In genomic region chr6:32194388-32194787, GRCh38 we compare ENCODE assay signal across 9 cellular contexts. TPM values are rescaled to one million over a fixed set of nuclear protein-coding genes. Genes with fewer than 3 reads are reported as not detected.
DNase-seq lines count a peak whose midpoint lies in the region; ATAC-seq and TF ChIP-seq lines count a peak whose summit lies in the region.
"Had no signal": no experiment of that assay in that cellular context is flagged by ENCODE, and none has a peak within 500 bp of the region (broad histone marks: within the 10 kb centered on the region; RNA-seq: fewer than 3 reads in every experiment).

No MANE protein-coding gene starts in this region.

- TF ChIP-seq CTCF in left lung (IDR thresholded peaks at IDR 0.05), result no peak
- TF ChIP-seq CTCF in stomach (IDR thresholded peaks at IDR 0.05), result no peak

- POLR2A ChIA-PET in activated CD8-positive, alpha-beta T cell treated with anti-CD3 and anti-CD28 coated beads, Interleukin-2, amount 10 ng/mL, durations not matched to agents 7 days and 5 days (lab: Charles Lee), result interaction anchor here (1.0 to 1.3 kb wide), 2 partner anchors 65 to 534 kb away, joined by 4 to 5 read pairs; partner anchors contain the start of gene C6orf47
- POLR2A ChIA-PET in HEK293T (lab: Yijun Ruan, JAX), result interaction anchor here (1.9 to 11.7 kb wide), 3 partner anchors 12 to 42 kb away, joined by 11 to 153 read pairs (median 16); partner anchors contain the start of genes AGPAT1 and RNF5

- H3K4me1 ChIP-seq in left lung (peaks cover 26 to 71% of the 10 kb centered on the region in 2 donors), stomach (peaks cover 30 to 68% (median 53%) of the 10 kb centered on the region in 4 donors)

- H3K27me3 Mint-ChIP-seq in T-helper 1 cell treated with Interleukin-12 subunit alpha and Interleukin-12 subunit beta and Interleukin-4 antibody, amounts not matched to agents 30 μg/mL and 1 μg/mL, for 36 hours (ENCODE audit: low read depth), result no peaks in the 10 kb centered on the region
- no peaks in the 10 kb centered on the region for H3K27me3 Mint-ChIP-seq in activated CD8-positive, alpha-beta T cell treated with anti-CD3 and anti-CD28 coated beads, Interleukin-2, amount 10 ng/mL, durations not matched to agents 7 days and 5 days (ENCODE audit: low read depth)

- no peak overlapping the region for H3K27ac Mint-ChIP-seq in T-helper 1 cell treated with Interleukin-12 subunit alpha and Interleukin-12 subunit beta and Interleukin-4 antibody, amounts not matched to agents 30 μg/mL and 1 μg/mL, for 36 hours
- H3K27ac Mint-ChIP-seq in activated CD8-positive, alpha-beta T cell treated with anti-CD3 and anti-CD28 coated beads, Interleukin-2, amount 10 ng/mL, durations not matched to agents 7 days and 5 days, result peak overlapping the region; percentile 50

- no peaks in the 10 kb centered on the region for H3K27me3 ChIP-seq in left lung
- no peaks in the 10 kb centered on the region for H3K27me3 ChIP-seq in stomach

- intact Hi-C loops in left lung (cut with DNase I), result no loop called here
- intact Hi-C loops in stomach (cut with DNase I; ENCODE audit: low total_unique reads), result no loop called here

- CTCF ChIA-PET in activated CD8-positive, alpha-beta T cell treated with anti-CD3 and anti-CD28 coated beads, Interleukin-2, amount 10 ng/mL, durations not matched to agents 7 days and 5 days (lab: Charles Lee), result interaction anchor here (0.6 to 2.7 kb wide), 5 partner anchors 15 to 223 kb away, joined by 3 to 25 read pairs (median 3); partner anchors contain the start of genes AGPAT1 and DXO
- CTCF ChIA-PET in HEK293T (lab: Yijun Ruan, JAX), result no interaction called here

- peak overlapping the region; percentile 88 for H3K4me3 Mint-ChIP-seq in T-helper 1 cell treated with Interleukin-12 subunit alpha and Interleukin-12 subunit beta and Interleukin-4 antibody, amounts not matched to agents 30 μg/mL and 1 μg/mL, for 36 hours
- peak overlapping the region; percentile 99 for H3K4me3 Mint-ChIP-seq in activated CD8-positive, alpha-beta T cell treated with anti-CD3 and anti-CD28 coated beads, Interleukin-2, amount 10 ng/mL, durations not matched to agents 7 days and 5 days

- WGBS in stomach, 5 donors, result 93 to 94% (median 94%) methylated on average over 4 of the region's 4 CpGs

- no peak for TF ChIP-seq EP300 in stomach (IDR thresholded peaks at IDR 0.05)

- H3K9me3 Mint-ChIP-seq in T-helper 1 cell treated with Interleukin-12 subunit alpha and Interleukin-12 subunit beta and Interleukin-4 antibody, amounts not matched to agents 30 μg/mL and 1 μg/mL, for 36 hours, result no peaks in the 10 kb centered on the region
- H3K9me3 Mint-ChIP-seq in activated CD8-positive, alpha-beta T cell treated with anti-CD3 and anti-CD28 coated beads, Interleukin-2, amount 10 ng/mL, durations not matched to agents 7 days and 5 days (ENCODE audit: insufficient read depth), result no peaks in the 10 kb centered on the region

- TF ChIP-seq POLR2A in stomach (IDR thresholded peaks at IDR 0.05), result no peak

- peak overlapping the region; percentile 93 to 100 for H3K27ac ChIP-seq in left lung
- H3K27ac ChIP-seq in stomach, result peak overlapping the region in 4 of 5 donors; percentile 98 to 100 (median 99)

- H3K36me3 Mint-ChIP-seq in T-helper 1 cell treated with Interleukin-12 subunit alpha and Interleukin-12 subunit beta and Interleukin-4 antibody, amounts not matched to agents 30 μg/mL and 1 μg/mL, for 36 hours (ENCODE audit: low read depth), result peaks cover 21% of the 10 kb centered on the region
- H3K36me3 Mint-ChIP-seq in activated CD8-positive, alpha-beta T cell treated with anti-CD3 and anti-CD28 coated beads, Interleukin-2, amount 10 ng/mL, durations not matched to agents 7 days and 5 days (ENCODE audit: low read depth), result peaks cover 24% of the 10 kb centered on the region

- no peaks in the 10 kb centered on the region for H3K36me3 ChIP-seq in left lung
- no peaks in the 10 kb centered on the region for H3K36me3 ChIP-seq in stomach

- H3K9me3 ChIP-seq in left lung, result no peaks in the 10 kb centered on the region
- no peaks in the 10 kb centered on the region for H3K9me3 ChIP-seq in stomach

- ATAC-seq in activated CD8-positive, alpha-beta T cell treated with anti-CD3 and anti-CD28 coated beads, Interleukin-2, amount 10 ng/mL, durations not matched to agents 7 days and 5 days, result no peak
- no peak for ATAC-seq in left lung
- no peak for ATAC-seq in activated CD4-positive, CD25-positive, alpha-beta regulatory T cell treated with anti-CD3 and anti-CD28 coated beads, Interleukin-2, amount 50 U/mL, for 24 hours
- no peak for ATAC-seq in HG02798 (IDR thresholded peaks at IDR 0.05; ENCODE audit: poor library complexity, unreplicated experiment)

- no peak for DNase-seq in T-helper 1 cell
- DNase-seq in activated CD8-positive, alpha-beta T cell treated with anti-CD3 and anti-CD28 coated beads, Interleukin-2, amount 10 ng/mL, durations not matched to agents 7 days and 5 days, result no peak
- DNase-seq in left lung, result no peak
- DNase-seq in stomach, result no peak
- no peak for DNase-seq in HEK293T (ENCODE audit: extremely low spot score)
- DNase-seq: H7 had no signal

- H3K4me3 ChIP-seq in left lung (peak overlapping the region in 1 of 2 donors; percentile 66), stomach (no peak overlapping the region)

- peaks cover 31% of the 10 kb centered on the region for H3K4me1 Mint-ChIP-seq in T-helper 1 cell treated with Interleukin-12 subunit alpha and Interleukin-12 subunit beta and Interleukin-4 antibody, amounts not matched to agents 30 μg/mL and 1 μg/mL, for 36 hours (ENCODE audit: low read depth)
- H3K4me1 Mint-ChIP-seq in activated CD8-positive, alpha-beta T cell treated with anti-CD3 and anti-CD28 coated beads, Interleukin-2, amount 10 ng/mL, durations not matched to agents 7 days and 5 days (ENCODE audit: low read depth), result peaks cover 33% of the 10 kb centered on the region

TF ChIP-seq in HEK293T, 16 proteins besides CTCF, POLR2A, EP300 and RAD21:
- TF ChIP-seq NFRKB (IDR thresholded peaks at IDR 0.05) (no peak), SP1 (IDR thresholded peaks at IDR 0.05) (no peak), CTBP1 (IDR thresholded peaks at IDR 0.05; ENCODE audit: borderline replicate concordance) (no peak), SUZ12 (IDR thresholded peaks at IDR 0.05) (no peak), FOXM1 (IDR thresholded peaks at IDR 0.05; ENCODE audit: borderline replicate concordance) (no peak), HDGF (IDR thresholded peaks at IDR 0.05; ENCODE audit: borderline replicate concordance) (no peak), BHLHE40 (IDR thresholded peaks at IDR 0.05; ENCODE audit: borderline replicate concordance) (no peak), FOXA1 (IDR thresholded peaks at IDR 0.05) (no peak), ARNT (IDR thresholded peaks at IDR 0.05) (no peak), TARDBP (IDR thresholded peaks at IDR 0.05) (no peak)

RNA-seq across cellular contexts. Expression of gene GPSM3, which starts 1.9 kb away (rescaled TPM):
- 100 to 1,000 TPM; 216 to 223 TPM for total RNA-seq in activated CD8-positive, alpha-beta T cell treated with anti-CD3 and anti-CD28 coated beads, Interleukin-2, amount 10 ng/mL, durations not matched to agents 7 days and 5 days
- 10 to 100 TPM; 24.4 to 81.7 TPM for total RNA-seq in left lung
- total RNA-seq in stomach, result 10 to 100 TPM in 1 of 5 donors, 1 to 10 TPM in 1, not detected in 3; 3.1 to 41.0 TPM
- polyA plus RNA-seq in stomach, result 10 to 100 TPM in 2 of 3 donors, 1 to 10 TPM in 1; 10.0 to 25.8 (median 23.9) TPM

RNA-seq across cellular contexts. Expression of gene PBX2, which starts 4.4 kb away (rescaled TPM):
- total RNA-seq in activated CD8-positive, alpha-beta T cell treated with anti-CD3 and anti-CD28 coated beads, Interleukin-2, amount 10 ng/mL, durations not matched to agents 7 days and 5 days, result 10 to 100 TPM; 60.5 to 68.5 TPM
- 10 to 100 TPM; 91.0 to 99.1 TPM for total RNA-seq in left lung
- total RNA-seq in stomach, result 10 to 100 TPM; 23.5 to 50.3 (median 42.0) TPM
- polyA plus RNA-seq in stomach, result 10 to 100 TPM; 26.5 to 31.4 (median 28.0) TPM

RNA-seq across cellular contexts. Expression of gene AGER, which starts 10.3 kb away (rescaled TPM):
- total RNA-seq in activated CD8-positive, alpha-beta T cell treated with anti-CD3 and anti-CD28 coated beads, Interleukin-2, amount 10 ng/mL, durations not matched to agents 7 days and 5 days, result 10 to 100 TPM; 27.8 to 29.9 TPM
- 100 to 1,000 TPM; 221 to 616 TPM for total RNA-seq in left lung
- total RNA-seq in stomach, result 10 to 100 TPM in 2 of 5 donors, 1 to 10 TPM in 2, under 1 TPM in 1; 0.87 to 35.6 (median 2.8) TPM
- 10 to 100 TPM; 13.0 to 18.0 (median 16.9) TPM for polyA plus RNA-seq in stomach

RNA-seq across cellular contexts. Expression of gene RNF5, which starts 16.2 kb away (rescaled TPM):
- 10 to 100 TPM; 40.4 to 43.3 TPM for total RNA-seq in activated CD8-positive, alpha-beta T cell treated with anti-CD3 and anti-CD28 coated beads, Interleukin-2, amount 10 ng/mL, durations not matched to agents 7 days and 5 days
- total RNA-seq in left lung, result 10 to 100 TPM; 43.9 to 65.7 TPM
- 10 to 100 TPM; 22.6 to 71.4 (median 50.9) TPM for total RNA-seq in stomach
- polyA plus RNA-seq in stomach, result 100 to 1,000 TPM in 1 of 3 donors, 10 to 100 TPM in 2; 92.5 to 107 (median 93.2) TPM

RNA-seq across cellular contexts. Expression of gene AGPAT1, which starts 18.5 kb away (rescaled TPM):
- 10 to 100 TPM; 40.4 to 46.6 TPM for total RNA-seq in activated CD8-positive, alpha-beta T cell treated with anti-CD3 and anti-CD28 coated beads, Interleukin-2, amount 10 ng/mL, durations not matched to agents 7 days and 5 days
- 10 to 100 TPM; 55.5 to 61.2 TPM for total RNA-seq in left lung
- total RNA-seq in stomach, result 10 to 100 TPM in 4 of 5 donors, 1 to 10 TPM in 1; 7.3 to 52.6 (median 33.5) TPM
- 10 to 100 TPM; 31.3 to 41.9 (median 36.2) TPM for polyA plus RNA-seq in stomach

Comparison
In these comparisons a context has a peak if more than half of its experiments do, and no peak if none do; other contexts are left out.
1. RNA of gene AGER, which starts 10.3 kb away (total RNA-seq): 221 to 616 TPM in left lung; 27.8 to 29.9 TPM in activated CD8-positive, alpha-beta T cell treated with anti-CD3 and anti-CD28 coated beads, Interleukin-2, amount 10 ng/mL, durations not matched to agents 7 days and 5 days and 0.87 to 35.6 TPM in stomach; every median in the first group is over 4 times any median in the second.